ENCODE assay signal across 30 cellular contexts in the genomic region with DNA sequence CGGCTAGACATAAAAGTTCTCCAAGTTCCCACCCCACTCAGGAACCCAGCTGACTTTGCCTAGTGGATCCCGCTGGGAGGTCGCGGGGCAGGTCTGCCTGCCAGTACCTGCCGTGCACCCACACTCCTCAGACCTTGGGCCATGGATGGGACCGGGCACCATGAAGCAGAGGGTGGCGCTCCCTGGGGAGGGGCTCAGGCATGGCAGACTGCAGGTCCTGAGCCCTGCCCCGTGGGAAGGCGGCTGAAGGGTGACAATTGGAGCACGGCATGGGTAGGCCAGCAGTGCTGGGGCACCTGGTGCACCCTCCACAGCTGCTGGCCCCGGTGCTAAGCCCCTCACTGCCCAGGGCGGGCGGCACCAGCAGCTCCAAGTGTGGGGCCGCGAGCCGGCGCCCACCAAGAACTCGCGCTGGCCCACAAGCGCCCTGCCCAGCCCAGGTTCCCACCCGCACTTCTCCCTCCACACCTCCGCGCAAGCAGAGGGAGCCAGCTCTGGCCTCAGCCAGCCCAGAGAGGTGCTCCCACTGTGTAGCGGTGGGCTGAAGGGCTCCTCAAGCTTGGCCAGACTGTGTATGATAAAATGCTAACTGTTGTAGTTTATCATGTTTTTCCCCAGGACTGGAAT.
"Had no signal": no experiment of that assay in that cellular context is flagged by ENCODE, and none has a peak within 500 bp of the region (broad histone marks: within the 10 kb centered on the region; RNA-seq: fewer than 3 reads in every experiment).

No MANE protein-coding gene starts in this region.

- H3K4me1 ChIP-seq: esophagus muscularis mucosa, foreskin keratinocyte, gastroesophageal sphincter, heart left ventricle, left ventricle myocardium inferior, parathyroid adenoma, prostate gland, right atrium auricular region, sigmoid colon, tibial nerve, upper lobe of left lung, uterus had no signal

- H3K4me3 Mint-ChIP-seq: central memory CD8-positive, alpha-beta T cell; memory B cell; mesothelial cell of epicardium; naive B cell; natural killer cell treated with Interleukin-12 subunit alpha and Interleukin-12 subunit beta and Interleukin-15 and Interleukin-18, amount 100 ng/mL, for 72 hours; neural crest cell had no signal

- H3K36me3 ChIP-seq: esophagus muscularis mucosa, gastroesophageal sphincter, heart left ventricle, left ventricle myocardium inferior, prostate gland, right atrium auricular region, sigmoid colon, thoracic aorta, tibial nerve, upper lobe of left lung, uterus had no signal

- H3K27me3 Mint-ChIP-seq: central memory CD8-positive, alpha-beta T cell; memory B cell; naive B cell; natural killer cell treated with Interleukin-12 subunit alpha and Interleukin-12 subunit beta and Interleukin-15 and Interleukin-18, amount 100 ng/mL, for 72 hours had no signal

- H3K4me3 ChIP-seq: coronary artery, esophagus muscularis mucosa, gastroesophageal sphincter, heart left ventricle, hepatocyte, left ventricle myocardium inferior, lung, mucosa of descending colon, prostate gland, right atrium auricular region, sigmoid colon, thoracic aorta, tibial nerve, upper lobe of left lung, uterus had no signal

- H3K27me3 ChIP-seq: esophagus muscularis mucosa, foreskin keratinocyte, gastroesophageal sphincter, heart left ventricle, hepatocyte, right atrium auricular region, sigmoid colon, tibial nerve, upper lobe of left lung, uterus had no signal

- H3K27ac Mint-ChIP-seq: memory B cell; mesothelial cell of epicardium; naive B cell; natural killer cell treated with Interleukin-12 subunit alpha and Interleukin-12 subunit beta and Interleukin-15 and Interleukin-18, amount 100 ng/mL, for 72 hours had no signal

- H3K36me3 Mint-ChIP-seq: memory B cell; mesothelial cell of epicardium; naive B cell; natural killer cell treated with Interleukin-12 subunit alpha and Interleukin-12 subunit beta and Interleukin-15 and Interleukin-18, amount 100 ng/mL, for 72 hours had no signal

- H3K9me3 ChIP-seq: gastroesophageal sphincter, mucosa of descending colon, prostate gland, right atrium auricular region, sigmoid colon, thoracic aorta, upper lobe of left lung, uterus had no signal

- H3K4me1 Mint-ChIP-seq: central memory CD8-positive, alpha-beta T cell; memory B cell; mesothelial cell of epicardium; naive B cell; neural crest cell had no signal

- DNase-seq: dermis blood vessel endothelial cell; effector memory CD4-positive, alpha-beta T cell; foreskin keratinocyte; left colon; left ventricle myocardium inferior; mucosa of descending colon; naive B cell; sigmoid colon; stimulated activated CD4-positive, alpha-beta T cell treated with anti-CD3 and anti-CD28 coated beads, Interleukin-2, amount 100 ng/mL, for 24 hours; stimulated activated CD4-positive, alpha-beta T cell treated with anti-CD3 and anti-CD28 coated beads, Interleukin-4, amount 100 ng/mL, for 24 hours; stimulated activated naive CD4-positive, alpha-beta T cell; substantia nigra; uterus had no signal

- H3K27ac ChIP-seq: coronary artery, esophagus muscularis mucosa, foreskin keratinocyte, gastroesophageal sphincter, heart left ventricle, hepatocyte, left ventricle myocardium inferior, parathyroid adenoma, prostate gland, right atrium auricular region, sigmoid colon, thoracic aorta, tibial nerve, upper lobe of left lung, uterus had no signal

- ATAC-seq: foreskin keratinocyte, gastroesophageal sphincter, heart left ventricle, left colon, mucosa of descending colon had no signal
